Comparison of ENCODE assay signal across 2 cellular contexts in the genomic region with DNA sequence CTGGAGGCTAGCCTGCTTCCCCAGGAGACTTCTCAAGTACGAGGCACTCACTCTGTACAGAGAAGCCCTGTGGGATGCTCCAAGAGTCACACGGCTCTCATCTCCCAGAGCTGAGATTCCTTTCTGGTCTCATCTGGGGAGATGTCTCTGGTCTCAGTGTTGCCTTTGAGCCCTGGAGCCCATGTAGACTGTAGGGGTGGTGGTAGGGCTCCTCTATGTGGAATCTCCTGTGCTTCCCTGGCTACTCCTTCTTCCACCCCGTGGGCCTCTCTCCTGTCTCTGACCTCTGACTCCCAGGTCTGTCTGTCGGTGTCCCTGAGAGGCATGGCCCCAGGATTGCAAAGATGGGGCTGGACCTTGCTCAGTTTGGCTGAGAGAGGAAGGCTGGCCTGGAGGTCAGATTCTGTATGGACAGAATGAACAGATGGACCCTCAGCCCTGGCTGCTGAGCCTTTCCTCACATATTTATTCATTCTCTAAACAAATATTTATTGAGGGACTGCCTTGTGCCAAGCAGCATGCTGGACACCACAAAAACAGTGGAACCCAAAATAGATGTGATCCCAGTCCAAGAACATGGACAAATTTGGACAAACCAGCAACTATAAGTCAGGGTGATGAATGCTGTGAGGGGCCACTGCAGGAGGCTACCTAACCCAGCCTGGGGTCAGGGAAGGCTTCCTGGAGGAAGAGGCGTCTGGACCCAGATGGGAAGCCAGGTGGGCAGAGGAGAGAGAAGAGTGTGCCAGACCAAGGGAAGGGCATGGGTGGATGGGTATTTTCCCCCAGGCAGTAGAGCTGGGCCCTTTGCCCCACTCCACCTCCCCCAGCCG.
TF ChIP-seq lines count a peak whose summit lies in the region.

No MANE protein-coding gene starts in this region.

TF ChIP-seq in K562, 482 proteins besides CTCF, POLR2A, EP300 and RAD21:
- TF ChIP-seq HLTF (IDR thresholded peaks at IDR 0.05) (no peak), ZFP36 (IDR thresholded peaks at IDR 0.05; ENCODE audit: low read depth, low read length, partially characterized antibody) (peak; percentile 62)

TF ChIP-seq in liver, 16 proteins besides CTCF, POLR2A, EP300 and RAD21:
- peak; percentile 94 for TF ChIP-seq HNF4G (IDR thresholded peaks at IDR 0.05)
- TF ChIP-seq NR2F2 (IDR thresholded peaks at IDR 0.05) = peak; percentile 87
- TF ChIP-seq, protein P1, sequence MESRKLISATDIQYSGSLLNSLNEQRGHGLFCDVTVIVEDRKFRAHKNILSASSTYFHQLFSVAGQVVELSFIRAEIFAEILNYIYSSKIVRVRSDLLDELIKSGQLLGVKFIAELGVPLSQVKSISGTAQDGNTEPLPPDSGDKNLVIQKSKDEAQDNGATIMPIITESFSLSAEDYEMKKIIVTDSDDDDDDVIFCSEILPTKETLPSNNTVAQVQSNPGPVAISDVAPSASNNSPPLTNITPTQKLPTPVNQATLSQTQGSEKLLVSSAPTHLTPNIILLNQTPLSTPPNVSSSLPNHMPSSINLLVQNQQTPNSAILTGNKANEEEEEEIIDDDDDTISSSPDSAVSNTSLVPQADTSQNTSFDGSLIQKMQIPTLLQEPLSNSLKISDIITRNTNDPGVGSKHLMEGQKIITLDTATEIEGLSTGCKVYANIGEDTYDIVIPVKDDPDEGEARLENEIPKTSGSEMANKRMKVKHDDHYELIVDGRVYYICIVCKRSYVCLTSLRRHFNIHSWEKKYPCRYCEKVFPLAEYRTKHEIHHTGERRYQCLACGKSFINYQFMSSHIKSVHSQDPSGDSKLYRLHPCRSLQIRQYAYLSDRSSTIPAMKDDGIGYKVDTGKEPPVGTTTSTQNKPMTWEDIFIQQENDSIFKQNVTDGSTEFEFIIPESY (IDR thresholded peaks at IDR 0.05) = no peak
- no peak for TF ChIP-seq TAF1 (conservative IDR thresholded peaks at IDR 0.05)
- peak; percentile 66 to 82 for TF ChIP-seq JUND (IDR thresholded peaks at IDR 0.05)
- TF ChIP-seq RXRA (IDR thresholded peaks at IDR 0.05) = peak; percentile 93 to 94
- TF ChIP-seq EGR1 (IDR thresholded peaks at IDR 0.05; ENCODE audit: low read depth in 2 of 2) = no peak
- TF ChIP-seq, protein P2, sequence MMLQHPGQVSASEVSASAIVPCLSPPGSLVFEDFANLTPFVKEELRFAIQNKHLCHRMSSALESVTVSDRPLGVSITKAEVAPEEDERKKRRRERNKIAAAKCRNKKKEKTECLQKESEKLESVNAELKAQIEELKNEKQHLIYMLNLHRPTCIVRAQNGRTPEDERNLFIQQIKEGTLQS (IDR thresholded peaks at IDR 0.05) = no peak
- TF ChIP-seq YY1 (IDR thresholded peaks at IDR 0.05) = peak; percentile 78
- peak; percentile 90 for TF ChIP-seq FOXA2 (IDR thresholded peaks at IDR 0.05)
- no peak for TF ChIP-seq GABPA (IDR thresholded peaks at IDR 0.05 in 1 of 2, conservative IDR thresholded peaks at IDR 0.05 in 1 of 2)
- TF ChIP-seq SP1 (IDR thresholded peaks at IDR 0.05) = peak; percentile 99
- peak; percentile 96 to 97 for TF ChIP-seq HNF4A (conservative IDR thresholded peaks at IDR 0.05)
- TF ChIP-seq, protein P3, sequence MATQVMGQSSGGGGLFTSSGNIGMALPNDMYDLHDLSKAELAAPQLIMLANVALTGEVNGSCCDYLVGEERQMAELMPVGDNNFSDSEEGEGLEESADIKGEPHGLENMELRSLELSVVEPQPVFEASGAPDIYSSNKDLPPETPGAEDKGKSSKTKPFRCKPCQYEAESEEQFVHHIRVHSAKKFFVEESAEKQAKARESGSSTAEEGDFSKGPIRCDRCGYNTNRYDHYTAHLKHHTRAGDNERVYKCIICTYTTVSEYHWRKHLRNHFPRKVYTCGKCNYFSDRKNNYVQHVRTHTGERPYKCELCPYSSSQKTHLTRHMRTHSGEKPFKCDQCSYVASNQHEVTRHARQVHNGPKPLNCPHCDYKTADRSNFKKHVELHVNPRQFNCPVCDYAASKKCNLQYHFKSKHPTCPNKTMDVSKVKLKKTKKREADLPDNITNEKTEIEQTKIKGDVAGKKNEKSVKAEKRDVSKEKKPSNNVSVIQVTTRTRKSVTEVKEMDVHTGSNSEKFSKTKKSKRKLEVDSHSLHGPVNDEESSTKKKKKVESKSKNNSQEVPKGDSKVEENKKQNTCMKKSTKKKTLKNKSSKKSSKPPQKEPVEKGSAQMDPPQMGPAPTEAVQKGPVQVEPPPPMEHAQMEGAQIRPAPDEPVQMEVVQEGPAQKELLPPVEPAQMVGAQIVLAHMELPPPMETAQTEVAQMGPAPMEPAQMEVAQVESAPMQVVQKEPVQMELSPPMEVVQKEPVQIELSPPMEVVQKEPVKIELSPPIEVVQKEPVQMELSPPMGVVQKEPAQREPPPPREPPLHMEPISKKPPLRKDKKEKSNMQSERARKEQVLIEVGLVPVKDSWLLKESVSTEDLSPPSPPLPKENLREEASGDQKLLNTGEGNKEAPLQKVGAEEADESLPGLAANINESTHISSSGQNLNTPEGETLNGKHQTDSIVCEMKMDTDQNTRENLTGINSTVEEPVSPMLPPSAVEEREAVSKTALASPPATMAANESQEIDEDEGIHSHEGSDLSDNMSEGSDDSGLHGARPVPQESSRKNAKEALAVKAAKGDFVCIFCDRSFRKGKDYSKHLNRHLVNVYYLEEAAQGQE (IDR thresholded peaks at IDR 0.05) = peak; percentile 39
- peak; percentile 86 for TF ChIP-seq FOXA1 (IDR thresholded peaks at IDR 0.05)
- TF ChIP-seq, protein P4, sequence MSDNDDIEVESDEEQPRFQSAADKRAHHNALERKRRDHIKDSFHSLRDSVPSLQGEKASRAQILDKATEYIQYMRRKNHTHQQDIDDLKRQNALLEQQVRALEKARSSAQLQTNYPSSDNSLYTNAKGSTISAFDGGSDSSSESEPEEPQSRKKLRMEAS (IDR thresholded peaks at IDR 0.05) = peak; percentile 83
